ENCODE assay signal across 10 cellular contexts in genomic region chr3:114899186-114899931, GRCh38.
DNase-seq lines count a peak whose midpoint lies in the region; ATAC-seq and TF ChIP-seq lines count a peak whose summit lies in the region.
"Had no signal": no experiment of that assay in that cellular context is flagged by ENCODE, and none has a peak within 500 bp of the region (broad histone marks: within the 10 kb centered on the region; RNA-seq: fewer than 3 reads in every experiment).

No MANE protein-coding gene starts in this region.

- TF ChIP-seq CTCF in 22Rv1 (IDR thresholded peaks at IDR 0.05), result no peak

- peak; percentile 37 for DNase-seq in NAMALWA (ENCODE audit: low spot score)
- DNase-seq in SHP77 (lab: John Stamatoyannopoulos, UW), result peak; percentile 96 to 97
- DNase-seq in left kidney (ENCODE audit: low read depth, low spot score), result peak; percentile 87
- DNase-seq in activated naive CD4-positive, alpha-beta T cell treated with anti-CD3 and anti-CD28 coated beads, Interleukin-2, amount 50 U/mL, for 72 hours (ENCODE audit: low spot score in 2 of 2), result no peak
- no peak for DNase-seq in activated gamma-delta T cell treated with Interleukin-2 at 50 U/mL for 16 hours
- no peak for DNase-seq in ureter (ENCODE audit: low spot score)
- DNase-seq: central memory CD4-positive, alpha-beta T cell; IMR-90 had no signal

- ATAC-seq in activated naive CD4-positive, alpha-beta T cell treated with anti-CD3 and anti-CD28 coated beads, Interleukin-2, amount 50 U/mL, for 72 hours, result no peak
- no peak for ATAC-seq in GM21576 (IDR thresholded peaks at IDR 0.05; ENCODE audit: unreplicated experiment)

- H3K27ac Mint-ChIP-seq in activated naive CD4-positive, alpha-beta T cell treated with anti-CD3 and anti-CD28 coated beads, Interleukin-2, amount 50 U/mL, for 72 hours, result no peak overlapping the region

- H3K36me3 Mint-ChIP-seq in activated naive CD4-positive, alpha-beta T cell treated with anti-CD3 and anti-CD28 coated beads, Interleukin-2, amount 50 U/mL, for 72 hours, result peaks cover 0 to 4% of the 10 kb centered on the region in 2 donors

- no peaks in the 10 kb centered on the region for H3K9me3 Mint-ChIP-seq in activated naive CD4-positive, alpha-beta T cell treated with anti-CD3 and anti-CD28 coated beads, Interleukin-2, amount 50 U/mL, for 72 hours

- H3K27ac ChIP-seq in 22Rv1, result peak overlapping the region; percentile 17; the same call in 1 of the 2 replicates

Comparison
In these comparisons a context has a peak if more than half of its experiments do, and no peak if none do; other contexts are left out.
1. DNase-seq: peak in NAMALWA (single experiment), SHP77 (2 of 2) and left kidney (single experiment); none in activated naive CD4-positive, alpha-beta T cell treated with anti-CD3 and anti-CD28 coated beads, Interleukin-2, amount 50 U/mL, for 72 hours (0 of 2), activated gamma-delta T cell treated with Interleukin-2 at 50 U/mL for 16 hours (single experiment) and ureter (single experiment).